In genomic region chr19:38692458-38693379, GRCh38 we compare ENCODE assay signal across 8 cellular contexts. TPM values are rescaled to one million over a fixed set of nuclear protein-coding genes. Genes with fewer than 3 reads are reported as not detected.
DNase-seq lines count a peak whose midpoint lies in the region; TF ChIP-seq lines count a peak whose summit lies in the region.

No MANE protein-coding gene starts in this region.

- H2AFZ ChIP-seq in H9 (ENCODE audit: low read length): no peak overlapping the region
- H2AFZ ChIP-seq in smooth muscle cell (ENCODE audit: low read depth): no peak overlapping the region

- H3K9ac ChIP-seq in H9 (ENCODE audit: extremely low read depth, insufficient read length, low read length) (no peak overlapping the region), iPS-18a (ENCODE audit: low read length) (no peak overlapping the region), smooth muscle cell (ENCODE audit: low read depth) (peak overlapping the region; percentile 70)

- H4K20me1 ChIP-seq in H9 (ENCODE audit: control insufficient read depth, insufficient read depth, insufficient read length) (no peaks in the 10 kb centered on the region), smooth muscle cell (ENCODE audit: low read depth) (peaks cover 50% of the 10 kb centered on the region)

- no peaks in the 10 kb centered on the region for H3K27me3 ChIP-seq in H9 (ENCODE audit: insufficient read depth, low read length)
- H3K27me3 ChIP-seq in adrenal gland: no peaks in the 10 kb centered on the region
- H3K27me3 ChIP-seq in iPS-18a (ENCODE audit: control insufficient read depth, insufficient read depth, low read length): no peaks in the 10 kb centered on the region
- H3K27me3 ChIP-seq in smooth muscle cell (ENCODE audit: low read depth): no peaks in the 10 kb centered on the region

- no peak for TF ChIP-seq CTCF in H9 (conservative IDR thresholded peaks at IDR 0.05)
- TF ChIP-seq CTCF in adrenal gland (IDR thresholded peaks at IDR 0.05): no peak
- no peak for TF ChIP-seq CTCF in smooth muscle cell (IDR thresholded peaks at IDR 0.05; ENCODE audit: borderline replicate concordance, insufficient read depth, poor library complexity, severe bottlenecking)

- peaks cover 5% of the 10 kb centered on the region for H3K79me1 ChIP-seq in H9 (ENCODE audit: insufficient read depth, low read depth, low read length, poor library complexity, severe bottlenecking)

- no peak overlapping the region for H2AK5ac ChIP-seq in H9 (ENCODE audit: insufficient read length, low read length)

- H3K4me3 Mint-ChIP-seq in H9: peak overlapping the region in 1 of 2 experiments; percentile 20; a peak in 2 of 5 replicates

- no CpG with 5 or more reads among the region's 25 CpGs for WGBS in H9 (ENCODE audit: extremely low coverage, insufficient read length, low lambda C conversion rate)
- WGBS in adrenal gland, 4 donors: 56 to 73% (median 70%) methylated on average over 21 to 25 of the region's 25 CpGs
- WGBS in smooth muscle cell (ENCODE audit: low lambda C conversion rate): 47% methylated on average over 25 of the region's 25 CpGs

- peak overlapping the region; percentile 12 for H2BK5ac ChIP-seq in H9 (ENCODE audit: insufficient read length, low read length)

- no peak overlapping the region for H2BK12ac ChIP-seq in H9 (ENCODE audit: insufficient read length, low read depth, low read length)

- H4K8ac ChIP-seq in H9 (replicated peaks; ENCODE audit: insufficient read length, low read depth, low read length): peak overlapping the region; percentile 58

- H3K27me3 Mint-ChIP-seq in H9 (ENCODE audit: low read depth): no peaks in the 10 kb centered on the region; the same call in none of the 2 replicates

- intact Hi-C loops in adrenal gland (cut with DNase I): no loop called here

- H3K9me3 ChIP-seq in H9 (ENCODE audit: control insufficient read depth, low read depth, low read length) (no peaks in the 10 kb centered on the region), adrenal gland (replicated peaks in 1 of 3) (no peaks in the 10 kb centered on the region), iPS-18a (ENCODE audit: control insufficient read depth, low read depth, low read length) (no peaks in the 10 kb centered on the region), smooth muscle cell (replicated peaks; ENCODE audit: low read depth) (no peaks in the 10 kb centered on the region)

- no peak for DNase-seq in H9
- no peak for DNase-seq in adrenal gland
- no peak for DNase-seq in smooth muscle cell (lab: John Stamatoyannopoulos, UW; ENCODE audit: unreplicated experiment)
- DNase-seq in activated gamma-delta T cell treated with Interleukin-2 at 50 U/mL for 16 hours: no peak
- DNase-seq in activated CD4-positive, alpha-beta T cell treated with anti-CD3 and anti-CD28 coated beads for 1 hour: no peak
- no peak for DNase-seq in DMS 273 treated with DMSO at 0.1 percent for 48 hours (lab: John Stamatoyannopoulos, UW)
- no peak for DNase-seq in middle frontal gyrus (ENCODE audit: extremely low spot score, low spot score)

- peak overlapping the region; percentile 46 for H4K91ac ChIP-seq in H9 (ENCODE audit: insufficient read length, low read depth, low read length)

- H3K36me3 ChIP-seq in adrenal gland (replicated peaks in 1 of 2) (no peaks in the 10 kb centered on the region), iPS-18a (ENCODE audit: control insufficient read depth, low read depth, low read length) (no peaks in the 10 kb centered on the region), smooth muscle cell (ENCODE audit: low read depth) (no peaks in the 10 kb centered on the region)

- H3K23me2 ChIP-seq in H9 (ENCODE audit: insufficient read length, low read depth, low read length, poor library complexity, severe bottlenecking): no peaks in the 10 kb centered on the region

- H3K36me3 Mint-ChIP-seq in H9 (ENCODE audit: insufficient read depth in 1 of 3, low read depth in 3 of 3): peaks cover 10 to 38% (median 28%) of the 10 kb centered on the region in 3 experiments; a peak in 6 of 7 replicates

- H3K4me1 Mint-ChIP-seq in H9: peaks cover 47 to 61% of the 10 kb centered on the region in 2 experiments

- H3K4me1 ChIP-seq in H9 (ENCODE audit: insufficient read depth, low read length) (peaks cover 14% of the 10 kb centered on the region; the same call in 1 of the 2 replicates), adrenal gland (replicated peaks in 1 of 2) (peaks cover 46 to 84% of the 10 kb centered on the region in 2 donors), iPS-18a (ENCODE audit: control insufficient read depth, low read depth, low read length) (peaks cover 27% of the 10 kb centered on the region), smooth muscle cell (ENCODE audit: low read depth) (peaks cover 20% of the 10 kb centered on the region)

- no peak overlapping the region for H2BK15ac ChIP-seq in H9 (ENCODE audit: low read depth, low read length)

- H2BK20ac ChIP-seq in H9 (ENCODE audit: low read depth, low read length, poor library complexity, severe bottlenecking): no peak overlapping the region

- H3F3A ChIP-seq in smooth muscle cell (ENCODE audit: low read depth): peaks cover 21% of the 10 kb centered on the region

- peak overlapping the region; percentile 93 for H3K18ac ChIP-seq in H9 (ENCODE audit: insufficient read length, low read depth, low read length)

- H3T11ph ChIP-seq in H9 (ENCODE audit: low read length): no peak overlapping the region

- H3K4me2 ChIP-seq in H9 (ENCODE audit: insufficient read depth, insufficient read length, low read length): no peak overlapping the region
- H3K4me2 ChIP-seq in smooth muscle cell: peak overlapping the region; percentile 75

- H4K5ac ChIP-seq in H9 (ENCODE audit: insufficient read length, low read depth, low read length): peak overlapping the region; percentile 34

- H3K23ac ChIP-seq in H9 (ENCODE audit: insufficient read length, low read depth, low read length): no peak overlapping the region

- TF ChIP-seq POLR2A in adrenal gland (IDR thresholded peaks at IDR 0.05): no peak

- H3K4me3 ChIP-seq in adrenal gland (no peak overlapping the region), iPS-18a (ENCODE audit: low read length) (no peak overlapping the region), smooth muscle cell (no peak overlapping the region)

- no peaks in the 10 kb centered on the region; a peak in 1 of 5 replicates for H3K9me3 Mint-ChIP-seq in H9

- H3K27ac ChIP-seq in H9 (ENCODE audit: insufficient read length, low read depth, low read length) (peak overlapping the region; percentile 80), adrenal gland (peak overlapping the region in 4 of 5 donors; percentile 31 to 93 (median 80)), iPS-18a (ENCODE audit: low read length) (peak overlapping the region; percentile 8), smooth muscle cell (ENCODE audit: low read depth) (peak overlapping the region; percentile 100)

- no peak overlapping the region for H2BK120ac ChIP-seq in H9 (ENCODE audit: low read depth, low read length, poor library complexity, severe bottlenecking)

- H3K14ac ChIP-seq in H9 (ENCODE audit: insufficient read depth, low read length): peak overlapping the region; percentile 93

- peak overlapping the region; percentile 96 to 97 (median 97) for H3K27ac Mint-ChIP-seq in H9

- H3K4ac ChIP-seq in H9 (ENCODE audit: low read depth, low read length): peak overlapping the region; percentile 44

- no peak overlapping the region for H3K56ac ChIP-seq in H9 (ENCODE audit: insufficient read length, low read depth, low read length)

- H3K79me2 ChIP-seq in H9 (ENCODE audit: insufficient read depth, low read length) (peaks cover 29% of the 10 kb centered on the region; the same call in 1 of the 2 replicates), smooth muscle cell (ENCODE audit: low read depth) (peaks cover 86% of the 10 kb centered on the region)

RNA-seq across cellular contexts. Expression of gene ACTN4, which starts 45.3 kb away (rescaled TPM):
- total RNA-seq in H9 (2021) (369 and 386 TPM in 2 replicates), adrenal gland (100 to 1,000 TPM; 430 to 773 (median 575) TPM), smooth muscle cell (311 TPM in 2 replicates)
- polyA plus RNA-seq in adrenal gland (100 to 1,000 TPM; 148 to 586 (median 554) TPM), smooth muscle cell (53.8 and 60.4 TPM in 2 replicates)

RNA-seq across cellular contexts. Expression of gene CAPN12, which starts 51.6 kb away (rescaled TPM):
- 10.3 and 10.5 TPM in 2 replicates for total RNA-seq in H9 (2021)
- 1 to 10 TPM in 5 of 8 donors, under 1 TPM in 2, not detected in 1; 0.39 to 5.0 (median 3.7) TPM for total RNA-seq in adrenal gland
- polyA plus RNA-seq in adrenal gland: 10 to 100 TPM in 2 of 3 donors, under 1 TPM in 1; 0.68 to 23.1 (median 11.2) TPM
- total RNA-seq in smooth muscle cell: 3.2 and 5.5 TPM in 2 replicates
- 1.4 and 6.5 TPM in 2 replicates for polyA plus RNA-seq in smooth muscle cell

Comparison
In these comparisons a context has a peak if more than half of its experiments do, and no peak if none do; other contexts are left out.
1. H3K27ac ChIP-seq: peak in every context shown above with its lines; median percentile 100 in smooth muscle cell; 80 in adrenal gland; 80 in H9; 8 in iPS-18a.